ENCODE assay signal across 34 cellular contexts in genomic region chr15:71197620-71198019, GRCh38.
"Had no signal": no experiment of that assay in that cellular context is flagged by ENCODE, and none has a peak within 500 bp of the region (broad histone marks: within the 10 kb centered on the region; RNA-seq: fewer than 3 reads in every experiment).

No MANE protein-coding gene starts in this region.

- H3K36me3 ChIP-seq: adrenal gland, esophagus muscularis mucosa, gastrocnemius medialis, WERI-Rb-1 had no signal

- H3K4me3 ChIP-seq: adrenal gland, body of pancreas, esophagus muscularis mucosa, gastrocnemius medialis, heart left ventricle had no signal

- ATAC-seq: activated CD4-positive, CD25-positive, alpha-beta regulatory T cell treated with anti-CD3 and anti-CD28 coated beads, Interleukin-2, amount 50 U/mL, for 24 hours; activated CD8-positive, alpha-beta memory T cell treated with anti-CD3 and anti-CD28 coated beads, Interleukin-2, amount 10 ng/mL, durations not matched to agents 7 days and 5 days; activated CD8-positive, alpha-beta T cell treated with anti-CD3 and anti-CD28 coated beads for 36 hours; activated naive CD8-positive, alpha-beta T cell treated with anti-CD3 and anti-CD28 coated beads, Interleukin-2, amount 50 U/mL, for 24 hours; activated T-cell treated with anti-CD3 and anti-CD28 coated beads, Interleukin-2, amount 50 U/mL, for 72 hours; body of pancreas; effector memory CD8-positive, alpha-beta T cell; foreskin keratinocyte; gastrocnemius medialis; heart left ventricle; T-helper 17 cell had no signal

- H3K27ac ChIP-seq: adrenal gland, body of pancreas, esophagus muscularis mucosa, foreskin keratinocyte, gastrocnemius medialis, WERI-Rb-1 had no signal

- H3K27me3 ChIP-seq: adrenal gland, body of pancreas, esophagus muscularis mucosa, foreskin keratinocyte, gastrocnemius medialis, heart left ventricle had no signal

- H3K9me3 ChIP-seq: adrenal gland, body of pancreas, esophagus muscularis mucosa, gastrocnemius medialis, heart left ventricle had no signal

- H3K4me1 ChIP-seq: adrenal gland, body of pancreas, foreskin keratinocyte had no signal

- DNase-seq: activated B cell treated with CpG ODN at 0.5 μM for 24 hours; activated CD4-positive, alpha-beta T cell treated with anti-CD3 and anti-CD28 coated beads for 48 hours; activated CD4-positive, alpha-beta T cell treated with anti-CD3 and anti-CD28 coated beads, Interleukin-2, amount 50 U/mL, for 1 hour; activated CD4-positive, alpha-beta T cell treated with anti-CD3 and anti-CD28 coated beads, Interleukin-2, amount 50 U/mL, for 48 hours; activated CD8-positive, alpha-beta memory T cell treated with anti-CD3 and anti-CD28 coated beads, Interleukin-2, amount 10 ng/mL, durations not matched to agents 7 days and 5 days; activated CD8-positive, alpha-beta memory T cell treated with anti-CD3 and anti-CD28 coated beads, Interleukin-2, amount 50 U/mL, for 4 hours; activated CD8-positive, alpha-beta T cell treated with anti-CD3 and anti-CD28 coated beads for 36 hours; activated gamma-delta T cell; activated naive CD4-positive, alpha-beta T cell treated with Interleukin-2 at 50 U/mL for 16 hours; activated naive CD8-positive, alpha-beta T cell treated with anti-CD3 and anti-CD28 coated beads for 36 hours; activated naive CD8-positive, alpha-beta T cell treated with anti-CD3 and anti-CD28 coated beads, Interleukin-2, amount 50 U/mL, for 24 hours; activated T-cell treated with anti-CD3 and anti-CD28 coated beads for 4 hours; activated T-cell treated with anti-CD3 and anti-CD28 coated beads, Interleukin-2, amount 50 U/mL, for 24 hours; activated T-cell treated with anti-CD3 and anti-CD28 coated beads, Interleukin-2, amount 50 U/mL, for 72 hours; amygdala; aorta; body of pancreas; caudate nucleus; cortex of kidney; dermis blood vessel endothelial cell; effector CD4-positive, alpha-beta T cell; effector memory CD8-positive, alpha-beta T cell; erythroblast; foreskin keratinocyte; gastrocnemius medialis; glutamatergic neuron; heart left ventricle; T-helper 1 cell; T-helper 17 cell; T1000; WERI-Rb-1 had no signal
